11 cellular contexts compared by ENCODE assay signal in the genomic region with DNA sequence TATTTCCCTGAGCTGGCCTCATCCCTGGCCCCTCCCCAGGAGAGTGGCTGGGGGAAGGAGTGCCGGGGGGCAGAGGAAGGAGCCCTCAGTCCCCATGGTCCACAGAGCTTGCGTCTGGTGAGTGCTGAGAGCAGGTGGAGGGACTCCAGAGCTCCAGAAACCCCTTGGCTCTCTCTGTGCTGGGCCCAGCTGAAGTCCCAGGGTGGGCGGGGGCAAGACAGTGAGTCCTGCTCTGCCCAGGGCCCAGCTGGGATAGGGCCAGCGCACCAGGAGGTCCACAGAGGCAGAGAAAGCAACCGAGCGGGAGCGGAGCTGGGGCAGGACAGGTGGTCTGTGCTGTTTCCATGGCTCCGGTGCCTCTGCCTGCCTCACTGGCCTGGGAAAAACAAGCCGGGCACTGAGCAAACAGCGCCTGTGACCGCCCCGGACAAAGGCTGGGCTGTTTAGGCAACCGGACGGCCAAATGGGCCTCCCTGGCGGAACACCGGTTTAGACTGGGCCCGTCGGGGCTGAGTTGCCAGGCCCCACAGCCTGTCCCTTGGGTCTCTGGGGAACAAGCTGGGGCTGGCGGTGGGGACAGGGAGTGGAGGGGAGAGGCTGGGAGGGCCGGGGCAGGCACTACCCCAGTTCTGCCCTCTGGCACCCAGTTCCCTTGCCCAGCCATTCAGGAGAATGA. TPM values are rescaled to one million over a fixed set of nuclear protein-coding genes. Genes with fewer than 3 reads are reported as not detected.
DNase-seq lines count a peak whose midpoint lies in the region; ATAC-seq and TF ChIP-seq lines count a peak whose summit lies in the region.
"Had no signal": no experiment of that assay in that cellular context is flagged by ENCODE, and none has a peak within 500 bp of the region (broad histone marks: within the 10 kb centered on the region; RNA-seq: fewer than 3 reads in every experiment).

No MANE protein-coding gene starts in this region.

- in situ Hi-C loops in Panc1 (cut with HindIII; ENCODE audit: low pct_unique_long_range_greater_than_20kb, low sequenced_read_pairs), result loop anchor here (25.0 kb wide), 1 partner anchor 301 kb away; no protein-coding TSS in a partner anchor

- ATAC-seq in Panc1 (no peak), GM21367 (IDR thresholded peaks at IDR 0.05; ENCODE audit: unreplicated experiment) (no peak)

- POLR2A ChIA-PET in Panc1 (lab: Charles Lee), result no interaction called here

- no peak for TF ChIP-seq POLR2A in esophagus muscularis mucosa (IDR thresholded peaks at IDR 0.05; ENCODE audit: low read depth)
- TF ChIP-seq POLR2A in spleen (IDR thresholded peaks at IDR 0.05), result no peak

- DNase-seq in Panc1 (ENCODE audit: low read depth, low spot score) (no peak), esophagus muscularis mucosa (ENCODE audit: extremely low spot score) (no peak), medulla oblongata (ENCODE audit: extremely low spot score) (peak; percentile 92), spleen (peak; percentile 74), colonic mucosa (no peak), cerebellum (ENCODE audit: low spot score) (no peak)
- no peak for DNase-seq in stimulated activated CD4-positive, alpha-beta T cell treated with anti-CD3 and anti-CD28 coated beads, Interleukin-1b, Interleukin-23, amount 100 ng/mL, for 48 hours
- DNase-seq: NCI-H1105; stimulated activated naive CD4-positive, alpha-beta T cell had no signal

- CTCF ChIA-PET in Panc1 (lab: Charles Lee), result no interaction called here

- H3K27ac ChIP-seq in Panc1 (ENCODE audit: low read length), result peak overlapping the region; percentile 94
- H3K27ac ChIP-seq in esophagus muscularis mucosa (replicated peaks in 1 of 4), result peak overlapping the region; percentile 88 to 97 (median 95)
- peak overlapping the region in 5 of 8 donors; percentile 27 to 92 (median 89) for H3K27ac ChIP-seq in spleen
- no peak overlapping the region for H3K27ac ChIP-seq in colonic mucosa

- H3K4me3 ChIP-seq in Panc1 (ENCODE audit: low read depth in 2 of 2, low read length in 2 of 2), result no peak overlapping the region
- no peak overlapping the region for H3K4me3 ChIP-seq in esophagus muscularis mucosa
- no peak overlapping the region for H3K4me3 ChIP-seq in spleen
- no peak overlapping the region for H3K4me3 ChIP-seq in colonic mucosa

- BruUV-seq in Panc1 (replicated peaks; lab: Mats Ljungman, UMichigan), result no TSS peak

- TF ChIP-seq CTCF in Panc1 (IDR thresholded peaks at IDR 0.05) (no peak), esophagus muscularis mucosa (IDR thresholded peaks at IDR 0.05) (no peak), spleen (IDR thresholded peaks at IDR 0.05 in 8 of 11, conservative IDR thresholded peaks at IDR 0.05 in 3 of 11) (no peak), colonic mucosa (IDR thresholded peaks at IDR 0.05) (no peak)

- no peak overlapping the region for H3K9ac ChIP-seq in colonic mucosa (ENCODE audit: low read depth in 2 of 2, low read length in 2 of 2)

- no peaks in the 10 kb centered on the region for H3K27me3 ChIP-seq in Panc1 (ENCODE audit: control insufficient read depth, insufficient read depth, low read length)
- no peaks in the 10 kb centered on the region for H3K27me3 ChIP-seq in esophagus muscularis mucosa
- H3K27me3 ChIP-seq in spleen (replicated peaks in 1 of 7), result peaks cover 0 to 9% (median 0%) of the 10 kb centered on the region in 7 donors
- no peaks in the 10 kb centered on the region for H3K27me3 ChIP-seq in colonic mucosa

- peaks cover 7% of the 10 kb centered on the region; the same call in 1 of the 2 replicates for H3K9me3 ChIP-seq in Panc1 (ENCODE audit: control insufficient read depth, insufficient read depth, low read depth, low read length)
- peaks cover 0 to 9% (median 4%) of the 10 kb centered on the region in 4 donors for H3K9me3 ChIP-seq in esophagus muscularis mucosa
- peaks cover 0 to 14% (median 10%) of the 10 kb centered on the region in 8 donors for H3K9me3 ChIP-seq in spleen
- H3K9me3 ChIP-seq in colonic mucosa, result no peaks in the 10 kb centered on the region

- TF ChIP-seq EP300 in esophagus muscularis mucosa (IDR thresholded peaks at IDR 0.05), result no peak

- H3K36me3 ChIP-seq in Panc1 (ENCODE audit: control insufficient read depth, insufficient read depth, low read length) (no peaks in the 10 kb centered on the region), esophagus muscularis mucosa (no peaks in the 10 kb centered on the region), spleen (no peaks in the 10 kb centered on the region), colonic mucosa (no peaks in the 10 kb centered on the region)

- WGBS in esophagus muscularis mucosa, result 81% methylated on average over 18 of the region's 20 CpGs
- WGBS in spleen, 5 donors, result 91 to 93% (median 93%) methylated on average over 9 to 20 of the region's 20 CpGs

- peaks cover 57% of the 10 kb centered on the region for H3K4me1 ChIP-seq in Panc1 (ENCODE audit: control insufficient read depth, insufficient read depth, low read length)
- peaks cover 52 to 73% (median 64%) of the 10 kb centered on the region in 4 donors for H3K4me1 ChIP-seq in esophagus muscularis mucosa
- H3K4me1 ChIP-seq in spleen, result peaks cover 26 to 84% (median 54%) of the 10 kb centered on the region in 6 donors
- H3K4me1 ChIP-seq in colonic mucosa, result peaks cover 20% of the 10 kb centered on the region

- intact Hi-C loops in Panc1 (cut with micrococcal nuclease; ENCODE audit: unreplicated experiment) (loop anchor here (5.0 kb wide), 1 partner anchor 46 kb away; no protein-coding TSS in a partner anchor), esophagus muscularis mucosa (cut with DNase I) (loop anchor here (5.0 kb wide), 1 partner anchor 61 kb away; no protein-coding TSS in a partner anchor), spleen (cut with DNase I; ENCODE audit: low total_unique reads) (no loop called here), colonic mucosa (cut with DNase I) (no loop called here)

RNA-seq across cellular contexts. Expression of a gene that starts 34.1 kb away (rescaled TPM):
- total RNA-seq in Panc1 (2021; ENCODE audit: unreplicated experiment), result 52.1 TPM
- 46.4 TPM for polyA plus RNA-seq in Panc1 (2012; ENCODE audit: insufficient read length)
- total RNA-seq in esophagus muscularis mucosa, result not detected
- total RNA-seq in spleen, result not detected
- not detected for polyA plus RNA-seq in spleen
- under 1 TPM in 1 of 2 donors, not detected in 1; 0.12 TPM for total RNA-seq in colonic mucosa
- 39.7 TPM for total RNA-seq in cerebellum
- total RNA-seq: lung microvascular endothelial cell had no signal

Comparison
In these comparisons a context has a peak if more than half of its experiments do, and no peak if none do; other contexts are left out.
1. DNase-seq: peak in medulla oblongata (single experiment) and spleen (single experiment); none in Panc1 (single experiment), esophagus muscularis mucosa (single experiment), stimulated activated CD4-positive, alpha-beta T cell treated with anti-CD3 and anti-CD28 coated beads, Interleukin-1b, Interleukin-23, amount 100 ng/mL, for 48 hours (single experiment), colonic mucosa (single experiment) and cerebellum (single experiment).
2. RNA of a gene that starts 34.1 kb away (total RNA-seq): 52.1 TPM in Panc1 (single experiment) and 39.7 TPM in cerebellum (single experiment); 0.12 TPM in colonic mucosa, not detected in esophagus muscularis mucosa and not detected in spleen; every median in the first group is over 10 times any median in the second.
3. intact Hi-C loops: an anchor here in Panc1 (5.0 kb wide) and esophagus muscularis mucosa (5.0 kb wide); none called in spleen and colonic mucosa.